In the genomic region with DNA sequence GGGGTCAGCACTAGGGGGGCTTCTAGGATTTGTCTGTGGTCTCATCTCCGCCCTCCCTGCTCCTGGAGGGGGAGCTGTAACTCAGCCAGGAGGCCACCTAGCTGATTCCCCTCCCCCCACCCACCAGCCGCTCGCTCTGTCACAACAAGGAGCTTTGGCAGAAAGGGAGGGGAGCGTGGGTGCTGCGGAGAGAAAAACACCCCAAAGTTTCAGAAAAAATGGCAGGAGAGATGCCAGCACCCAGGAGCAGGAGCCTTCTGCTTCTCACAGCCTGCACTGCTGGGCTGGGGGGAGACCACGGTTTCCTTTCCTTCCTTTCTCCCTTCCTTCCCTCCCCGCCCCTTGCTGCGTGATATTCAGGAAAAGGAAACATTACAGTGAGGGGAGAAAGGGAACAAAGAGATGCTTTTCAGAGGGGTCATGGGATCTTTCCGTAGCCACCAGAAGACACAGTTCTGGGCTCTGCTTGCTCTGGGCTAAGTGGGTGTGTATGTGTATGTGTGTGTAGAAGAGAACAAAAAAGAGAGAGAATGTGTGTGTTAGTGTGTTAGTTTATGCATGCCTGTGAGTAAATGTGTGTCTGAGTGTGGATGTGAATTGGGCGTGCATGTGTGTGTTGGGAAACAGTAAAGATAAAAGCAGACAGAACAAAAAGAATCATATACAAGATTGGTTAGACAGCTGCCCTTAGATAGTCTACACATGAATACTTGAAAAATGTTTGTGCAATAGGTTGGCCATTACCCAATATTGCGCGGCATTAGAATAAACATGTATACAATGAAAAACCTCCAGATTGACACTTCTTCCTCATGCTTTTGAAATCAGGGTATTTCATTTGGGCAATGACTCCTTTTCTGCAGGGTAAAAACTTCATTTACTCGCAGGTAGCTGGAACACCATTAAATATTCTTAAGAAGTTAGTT, we compare ENCODE assay signal across 1 cellular context.
TF ChIP-seq lines count a peak whose summit lies in the region.

No MANE protein-coding gene starts in this region.

TF ChIP-seq in WTC11, 78 proteins besides CTCF, POLR2A, EP300 and RAD21 (continued from another document):
- TF ChIP-seq, protein P1, sequence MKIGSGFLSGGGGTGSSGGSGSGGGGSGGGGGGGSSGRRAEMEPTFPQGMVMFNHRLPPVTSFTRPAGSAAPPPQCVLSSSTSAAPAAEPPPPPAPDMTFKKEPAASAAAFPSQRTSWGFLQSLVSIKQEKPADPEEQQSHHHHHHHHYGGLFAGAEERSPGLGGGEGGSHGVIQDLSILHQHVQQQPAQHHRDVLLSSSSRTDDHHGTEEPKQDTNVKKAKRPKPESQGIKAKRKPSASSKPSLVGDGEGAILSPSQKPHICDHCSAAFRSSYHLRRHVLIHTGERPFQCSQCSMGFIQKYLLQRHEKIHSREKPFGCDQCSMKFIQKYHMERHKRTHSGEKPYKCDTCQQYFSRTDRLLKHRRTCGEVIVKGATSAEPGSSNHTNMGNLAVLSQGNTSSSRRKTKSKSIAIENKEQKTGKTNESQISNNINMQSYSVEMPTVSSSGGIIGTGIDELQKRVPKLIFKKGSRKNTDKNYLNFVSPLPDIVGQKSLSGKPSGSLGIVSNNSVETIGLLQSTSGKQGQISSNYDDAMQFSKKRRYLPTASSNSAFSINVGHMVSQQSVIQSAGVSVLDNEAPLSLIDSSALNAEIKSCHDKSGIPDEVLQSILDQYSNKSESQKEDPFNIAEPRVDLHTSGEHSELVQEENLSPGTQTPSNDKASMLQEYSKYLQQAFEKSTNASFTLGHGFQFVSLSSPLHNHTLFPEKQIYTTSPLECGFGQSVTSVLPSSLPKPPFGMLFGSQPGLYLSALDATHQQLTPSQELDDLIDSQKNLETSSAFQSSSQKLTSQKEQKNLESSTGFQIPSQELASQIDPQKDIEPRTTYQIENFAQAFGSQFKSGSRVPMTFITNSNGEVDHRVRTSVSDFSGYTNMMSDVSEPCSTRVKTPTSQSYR (CRISPR knock-in tag; IDR thresholded peaks at IDR 0.05) = peak; percentile 93
- TF ChIP-seq MYBL2 (CRISPR knock-in tag; IDR thresholded peaks at IDR 0.05) = no peak
- TF ChIP-seq, protein P2, sequence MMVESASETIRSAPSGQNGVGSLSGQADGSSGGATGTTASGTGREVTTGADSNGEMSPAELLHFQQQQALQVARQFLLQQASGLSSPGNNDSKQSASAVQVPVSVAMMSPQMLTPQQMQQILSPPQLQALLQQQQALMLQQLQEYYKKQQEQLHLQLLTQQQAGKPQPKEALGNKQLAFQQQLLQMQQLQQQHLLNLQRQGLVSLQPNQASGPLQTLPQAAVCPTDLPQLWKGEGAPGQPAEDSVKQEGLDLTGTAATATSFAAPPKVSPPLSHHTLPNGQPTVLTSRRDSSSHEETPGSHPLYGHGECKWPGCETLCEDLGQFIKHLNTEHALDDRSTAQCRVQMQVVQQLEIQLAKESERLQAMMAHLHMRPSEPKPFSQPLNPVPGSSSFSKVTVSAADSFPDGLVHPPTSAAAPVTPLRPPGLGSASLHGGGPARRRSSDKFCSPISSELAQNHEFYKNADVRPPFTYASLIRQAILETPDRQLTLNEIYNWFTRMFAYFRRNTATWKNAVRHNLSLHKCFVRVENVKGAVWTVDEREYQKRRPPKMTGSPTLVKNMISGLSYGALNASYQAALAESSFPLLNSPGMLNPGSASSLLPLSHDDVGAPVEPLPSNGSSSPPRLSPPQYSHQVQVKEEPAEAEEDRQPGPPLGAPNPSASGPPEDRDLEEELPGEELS (CRISPR knock-in tag; IDR thresholded peaks at IDR 0.05) = 0 out of 2 replicates have a peak, but pooled peaks have one; percentile 21
TF ChIP-seq in WTC11: peak in this region for 3.
